ENCODE assay signal across 8 cellular contexts in genomic region chr1:104132386-104132973, GRCh38.
DNase-seq lines count a peak whose midpoint lies in the region; TF ChIP-seq lines count a peak whose summit lies in the region.

No MANE protein-coding gene starts in this region.

- H3K27me3 ChIP-seq in effector memory CD4-positive, alpha-beta T cell (replicated peaks; ENCODE audit: control insufficient read depth, insufficient read depth, low read length, poor library complexity, severe bottlenecking), result no peaks in the 10 kb centered on the region

- no peaks in the 10 kb centered on the region for H3K4me1 ChIP-seq in effector memory CD4-positive, alpha-beta T cell (ENCODE audit: control insufficient read depth, insufficient read depth, low read length, poor library complexity, severe bottlenecking)

- H3K27ac ChIP-seq in RWPE1, result no peak overlapping the region
- no peak overlapping the region for H3K27ac ChIP-seq in effector memory CD4-positive, alpha-beta T cell (ENCODE audit: insufficient read depth, low read length, poor library complexity, severe bottlenecking)

- POLR2A ChIA-PET in RWPE1 (lab: Yijun Ruan, JAX; ENCODE audit: low non-redundant PET), result no interaction called here

- H3K36me3 ChIP-seq in effector memory CD4-positive, alpha-beta T cell (ENCODE audit: control insufficient read depth, insufficient read depth, low read length), result no peaks in the 10 kb centered on the region

- TF ChIP-seq CTCF in RWPE1 (conservative IDR thresholded peaks at IDR 0.05; ENCODE audit: low read depth), result peak; percentile 29; the same call in 1 of the 2 replicates

- H3K9me3 ChIP-seq in effector memory CD4-positive, alpha-beta T cell (ENCODE audit: control insufficient read depth, low read length), result no peaks in the 10 kb centered on the region

- no peak overlapping the region for H3K4me3 ChIP-seq in effector memory CD4-positive, alpha-beta T cell (ENCODE audit: insufficient read depth, low read depth, low read length, poor library complexity, severe bottlenecking)

- CTCF ChIA-PET in RWPE1 (lab: Yijun Ruan, JAX), result interaction anchor here (0.6 to 1.1 kb wide), 3 partner anchors 11 to 40 kb away, joined by 3 to 4 read pairs (median 3); no protein-coding TSS in a partner anchor

- DNase-seq in SIG-M5 treated with dmso at 0.1 percent for 504 hours (lab: John Stamatoyannopoulos, UW; ENCODE audit: unreplicated experiment) (peak; percentile 36), SIG-M5 (lab: John Stamatoyannopoulos, UW) (no peak), HPDE6-E6E7 (ENCODE audit: extremely low spot score) (peak; percentile 21), RWPE1 (ENCODE audit: low spot score) (peak; percentile 27), kidney glomerular epithelial cell (lab: John Stamatoyannopoulos, UW) (peak; percentile 21), activated T-cell treated with anti-CD3 and anti-CD28 coated beads for 4 hours (no peak)
- no peak for DNase-seq in stimulated activated CD4-positive, alpha-beta T cell treated with anti-CD3 and anti-CD28 coated beads, Interleukin-4, amount 100 ng/mL, for 1 hour
- DNase-seq in effector memory CD4-positive, alpha-beta T cell, result no peak

Comparison
In these comparisons a context has a peak if more than half of its experiments do, and no peak if none do; other contexts are left out.
1. DNase-seq: peak in SIG-M5 treated with dmso at 0.1 percent for 504 hours (single experiment), HPDE6-E6E7 (single experiment), RWPE1 (single experiment) and kidney glomerular epithelial cell (single experiment); none in SIG-M5 (single experiment), activated T-cell treated with anti-CD3 and anti-CD28 coated beads for 4 hours (single experiment), stimulated activated CD4-positive, alpha-beta T cell treated with anti-CD3 and anti-CD28 coated beads, Interleukin-4, amount 100 ng/mL, for 1 hour (single experiment) and effector memory CD4-positive, alpha-beta T cell (0 of 3).